Comparison of ENCODE assay signal across 10 cellular contexts in the genomic region with DNA sequence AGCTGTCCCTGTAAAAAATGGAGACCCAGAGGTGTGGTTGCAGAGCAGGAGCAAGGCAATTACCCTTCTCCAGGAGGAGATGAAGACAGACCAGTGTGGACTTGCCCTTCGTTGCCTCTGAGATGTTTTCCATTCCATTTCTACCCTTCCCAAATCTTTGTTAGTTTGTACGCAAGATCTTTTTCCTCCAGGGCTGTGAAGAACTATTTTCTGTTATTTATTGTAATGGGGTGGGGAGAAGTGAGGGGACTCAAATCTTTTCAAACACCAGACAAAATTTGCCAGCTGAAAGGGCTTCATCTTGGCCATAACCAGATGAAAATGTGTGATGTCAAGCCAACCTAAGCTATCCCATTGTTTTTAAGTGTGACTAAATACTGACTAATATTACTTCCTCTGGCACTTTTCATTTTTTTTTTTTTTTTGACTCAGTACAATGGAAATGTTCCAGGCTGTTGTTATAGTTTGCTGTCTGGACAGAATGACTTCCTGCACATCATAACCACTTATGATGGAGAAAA.
DNase-seq lines count a peak whose midpoint lies in the region; TF ChIP-seq lines count a peak whose summit lies in the region.
"Had no signal": no experiment of that assay in that cellular context is flagged by ENCODE, and none has a peak within 500 bp of the region (broad histone marks: within the 10 kb centered on the region; RNA-seq: fewer than 3 reads in every experiment).

No MANE protein-coding gene starts in this region.

- TF ChIP-seq CTCF in epithelial cell of esophagus (IDR thresholded peaks at IDR 0.05; ENCODE audit: insufficient read depth, low read depth, low read length, missing control alignments) (no peak), OCI-LY7 (conservative IDR thresholded peaks at IDR 0.05; ENCODE audit: low read length) (no peak)

- peaks cover 8 to 12% of the 10 kb centered on the region in 2 donors for H3K4me1 ChIP-seq in muscle layer of duodenum (ENCODE audit: control insufficient read depth in 1 of 2, insufficient read depth in 2 of 2, low read length in 2 of 2)
- H3K4me1 ChIP-seq in OCI-LY7 (ENCODE audit: insufficient read depth, low read length, poor library complexity, severe bottlenecking): no peaks in the 10 kb centered on the region

- H3K4me2 ChIP-seq in OCI-LY7 (ENCODE audit: low read length): no peak overlapping the region

- CTCF ChIA-PET in OCI-LY7 (lab: Charles Lee; ENCODE audit: unreplicated experiment): no interaction called here

- H3K27ac ChIP-seq in muscle layer of duodenum (ENCODE audit: low read length) (peak overlapping the region; percentile 29), OCI-LY7 (ENCODE audit: low read depth, low read length, poor library complexity, severe bottlenecking) (no peak overlapping the region)

- no peak overlapping the region for H2AFZ ChIP-seq in OCI-LY7 (ENCODE audit: low read length)

- no peaks in the 10 kb centered on the region for H4K20me1 ChIP-seq in OCI-LY7 (ENCODE audit: insufficient read depth, low read length)

- H3K9me2 ChIP-seq in OCI-LY7 (ENCODE audit: insufficient read depth, low read length): no peaks in the 10 kb centered on the region

- H3K79me2 ChIP-seq in OCI-LY7 (ENCODE audit: insufficient read depth, low read depth, low read length): no peaks in the 10 kb centered on the region

- DNase-seq in AG08395 (ENCODE audit: low spot score) (peak; percentile 86), MG63 (peak; percentile 51), epithelial cell of esophagus (ENCODE audit: low read depth) (peak; percentile 87), OCI-LY7 (ENCODE audit: low spot score) (no peak), inferior parietal cortex (ENCODE audit: extremely low spot score) (no peak), head of caudate nucleus (no peak), NCI-H1417 treated with DMSO at 0.1 percent for 48 hours (lab: John Stamatoyannopoulos, UW) (no peak)
- DNase-seq: activated naive CD4-positive, alpha-beta T cell treated with anti-CD3 and anti-CD28 coated beads for 36 hours; stimulated activated CD4-positive, alpha-beta T cell treated with anti-CD3 and anti-CD28 coated beads, Interleukin-1b, Interleukin-23, amount 100 ng/mL, for 48 hours had no signal

- no peaks in the 10 kb centered on the region for H3K36me3 ChIP-seq in MG63
- H3K36me3 ChIP-seq in muscle layer of duodenum (ENCODE audit: control insufficient read depth in 1 of 2, insufficient read depth in 2 of 2, low read length in 2 of 2): peaks cover 0 to 8% of the 10 kb centered on the region in 2 donors
- no peaks in the 10 kb centered on the region for H3K36me3 ChIP-seq in OCI-LY7 (ENCODE audit: insufficient read depth, low read length)

- no peak overlapping the region for H3K4me3 ChIP-seq in MG63
- H3K4me3 ChIP-seq in epithelial cell of esophagus (ENCODE audit: low read length): no peak overlapping the region
- no peak overlapping the region for H3K4me3 ChIP-seq in muscle layer of duodenum (ENCODE audit: low read depth in 1 of 2, low read length in 2 of 2)
- no peak overlapping the region for H3K4me3 ChIP-seq in OCI-LY7 (ENCODE audit: low read depth, low read length, poor library complexity, severe bottlenecking)

- POLR2A ChIA-PET in OCI-LY7 (lab: Charles Lee): interaction anchor here (0.6 kb wide), 1 partner anchor 521 kb away, joined by 3 read pairs; no protein-coding TSS in a partner anchor

- intact Hi-C loops in OCI-LY7 (cut with micrococcal nuclease; ENCODE audit: unreplicated experiment) (no loop called here), head of caudate nucleus (cut with DNase I) (no loop called here)

- H3K9me3 ChIP-seq in MG63 (no peaks in the 10 kb centered on the region), muscle layer of duodenum (ENCODE audit: control insufficient read depth in 1 of 2, low read length in 2 of 2) (no peaks in the 10 kb centered on the region), OCI-LY7 (ENCODE audit: low read length) (no peaks in the 10 kb centered on the region)

- H3K27me3 ChIP-seq in MG63 (no peaks in the 10 kb centered on the region), muscle layer of duodenum (ENCODE audit: low read depth, low read length) (no peaks in the 10 kb centered on the region)

- no TSS peak for BruUV-seq in OCI-LY7 (replicated peaks; lab: Mats Ljungman, UMichigan)

Comparison
In these comparisons a context has a peak if more than half of its experiments do, and no peak if none do; other contexts are left out.
1. DNase-seq: peak in AG08395 (single experiment), MG63 (single experiment) and epithelial cell of esophagus (single experiment); none in OCI-LY7 (single experiment), inferior parietal cortex (single experiment), head of caudate nucleus (0 of 42) and NCI-H1417 treated with DMSO at 0.1 percent for 48 hours (single experiment).